In the genomic region with DNA sequence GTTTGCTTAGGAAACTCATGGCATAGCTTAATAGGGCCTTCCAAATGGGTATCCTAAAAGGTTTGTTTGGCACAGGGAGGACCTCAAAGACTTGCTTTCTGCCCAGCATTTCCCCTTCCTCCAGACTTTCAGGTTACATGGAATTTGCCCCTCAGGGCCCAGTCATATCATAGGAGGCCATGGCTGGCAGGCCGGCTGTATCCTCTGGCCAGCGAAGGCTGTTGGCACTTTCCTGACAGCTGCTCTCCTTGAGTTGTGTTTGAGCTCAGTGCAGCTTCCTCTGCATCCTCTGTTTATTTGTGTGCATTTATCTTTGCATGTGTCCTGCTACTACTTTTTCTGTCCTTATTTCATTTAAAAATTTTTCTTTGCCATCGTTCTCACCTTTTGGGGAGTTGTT, we compare ENCODE assay signal across 25 cellular contexts.
"Had no signal": no experiment of that assay in that cellular context is flagged by ENCODE, and none has a peak within 500 bp of the region (broad histone marks: within the 10 kb centered on the region; RNA-seq: fewer than 3 reads in every experiment).

No MANE protein-coding gene starts in this region.

- H3K27ac ChIP-seq: esophagus squamous epithelium, left lung, lower lobe of right lung, neural progenitor cell, parathyroid adenoma, sigmoid colon, skin epidermis, spleen, testis, tibial artery, upper lobe of left lung had no signal

- H3K4me3 ChIP-seq: esophagus squamous epithelium, left lung, lower lobe of right lung, neural progenitor cell, sigmoid colon, skin epidermis, spleen, testis, tibial artery, upper lobe of left lung had no signal

- H3K9ac ChIP-seq: neural progenitor cell, parathyroid adenoma had no signal

- H2AFZ ChIP-seq: neural progenitor cell, parathyroid adenoma had no signal

- H3K4me1 ChIP-seq: esophagus squamous epithelium, left lung, lower lobe of right lung, neural progenitor cell, parathyroid adenoma, sigmoid colon, upper lobe of left lung had no signal

- H3K4me2 ChIP-seq: neural progenitor cell had no signal

- H3K4me1 Mint-ChIP-seq: memory B cell; naive thymus-derived CD4-positive, alpha-beta T cell; neural progenitor cell; stimulated activated memory B cell treated with anti-CD40 and anti-IgM and Interleukin-4, amounts not matched to agents 10 μg/mL and 1 μg/mL and 100 μg/mL, for 72 hours had no signal

- H3K27me3 ChIP-seq: esophagus squamous epithelium, left lung, neural progenitor cell, sigmoid colon, spleen, testis, tibial artery, upper lobe of left lung had no signal

- H3K36me3 ChIP-seq: neural progenitor cell had no signal

- H3K9me3 ChIP-seq: esophagus squamous epithelium, left lung, lower lobe of right lung, sigmoid colon, spleen, testis, tibial artery, upper lobe of left lung had no signal

- ATAC-seq: effector memory CD8-positive, alpha-beta T cell; left lung; lower lobe of right lung; naive thymus-derived CD4-positive, alpha-beta T cell; stimulated activated memory B cell treated with anti-CD40 and anti-IgM and Interleukin-4, amounts not matched to agents 10 μg/mL and 1 μg/mL and 100 μg/mL, for 72 hours; stimulated activated naive CD8-positive, alpha-beta T cell treated with anti-CD3 and anti-CD28 coated beads, Interleukin-15, Interleukin-2, amounts not matched to agents 100 U/mL and 50 U/mL, for 24 hours had no signal

- H3K27me3 Mint-ChIP-seq: effector memory CD8-positive, alpha-beta T cell; memory B cell; naive thymus-derived CD4-positive, alpha-beta T cell; progenitor cell of endocrine pancreas; stimulated activated memory B cell treated with anti-CD40 and anti-IgM and Interleukin-4, amounts not matched to agents 10 μg/mL and 1 μg/mL and 100 μg/mL, for 72 hours had no signal

- H3K9me3 Mint-ChIP-seq: effector memory CD8-positive, alpha-beta T cell; memory B cell; naive thymus-derived CD4-positive, alpha-beta T cell; nephron; neural progenitor cell; stimulated activated memory B cell treated with anti-CD40 and anti-IgM and Interleukin-4, amounts not matched to agents 10 μg/mL and 1 μg/mL and 100 μg/mL, for 72 hours had no signal

- H3K27ac Mint-ChIP-seq: effector memory CD8-positive, alpha-beta T cell; memory B cell; naive thymus-derived CD4-positive, alpha-beta T cell; neural progenitor cell; progenitor cell of endocrine pancreas; stimulated activated memory B cell treated with anti-CD40 and anti-IgM and Interleukin-4, amounts not matched to agents 10 μg/mL and 1 μg/mL and 100 μg/mL, for 72 hours had no signal

- H3K79me2 ChIP-seq: parathyroid adenoma had no signal

- DNase-seq: cerebellar nuclear complex; cortex of kidney; effector memory CD8-positive, alpha-beta T cell; erythroblast; esophagus squamous epithelium; hippocampal formation; left cardiac atrium; left lung; lower lobe of right lung; naive thymus-derived CD4-positive, alpha-beta T cell; sigmoid colon; spleen; stimulated activated CD4-positive, alpha-beta T cell treated with anti-CD3 and anti-CD28 coated beads, Interleukin-4, amount 100 ng/mL, for 4 hours; stimulated activated naive CD8-positive, alpha-beta T cell treated with anti-CD3 and anti-CD28 coated beads, Interleukin-15, Interleukin-2, amounts not matched to agents 100 U/mL and 50 U/mL, for 24 hours; substantia nigra; testis; tibial artery; upper lobe of left lung had no signal

- H3K4me3 Mint-ChIP-seq: effector memory CD8-positive, alpha-beta T cell; memory B cell; naive thymus-derived CD4-positive, alpha-beta T cell; nephron; neural progenitor cell; stimulated activated memory B cell treated with anti-CD40 and anti-IgM and Interleukin-4, amounts not matched to agents 10 μg/mL and 1 μg/mL and 100 μg/mL, for 72 hours had no signal
